In the genomic region with DNA sequence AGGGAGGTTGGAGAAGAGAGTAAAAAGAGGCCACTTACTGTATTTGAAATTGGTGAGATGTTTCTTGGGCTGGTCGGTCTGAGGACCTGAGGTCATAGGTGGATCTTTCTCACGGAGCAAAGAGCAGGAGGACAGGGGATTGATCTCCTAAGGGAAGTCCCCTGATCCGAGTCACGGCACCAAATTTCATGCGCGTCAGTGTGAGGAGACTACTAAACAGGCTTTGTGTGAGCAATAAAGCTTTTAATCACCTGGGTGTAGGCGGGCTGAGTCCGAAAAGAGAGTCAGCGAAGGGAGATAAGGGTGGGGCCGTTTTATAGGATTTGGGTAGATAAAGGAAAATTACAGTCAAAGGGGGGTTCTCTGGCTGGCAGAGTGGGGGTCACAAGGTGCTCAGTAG, we compare ENCODE assay signal across 2 cellular contexts.
TF ChIP-seq lines count a peak whose summit lies in the region.
"Not testable (repeated sequence)": the region's sequence is repeated elsewhere in the genome, so short reads cannot be mapped to it uniquely, and the experiment has no call there.

No MANE protein-coding gene starts in this region.

TF ChIP-seq in HCT116, 20 proteins besides CTCF, POLR2A, EP300 and RAD21:
- TF ChIP-seq SP1 (IDR thresholded peaks at IDR 0.05; ENCODE audit: low read depth): 0 out of 2 replicates have a peak, but pooled peaks have one; percentile 4

TF ChIP-seq in K562, 482 proteins besides CTCF, POLR2A, EP300 and RAD21:
- peak; percentile 51 for TF ChIP-seq ZBTB40 (IDR thresholded peaks at IDR 0.05)
- not testable (repeated sequence) for TF ChIP-seq ZBTB40 (CRISPR knock-in tag; IDR thresholded peaks at IDR 0.05)
TF ChIP-seq in K562: peak in this region for 1; not testable (repeated sequence) for 481.
